In the genomic region with DNA sequence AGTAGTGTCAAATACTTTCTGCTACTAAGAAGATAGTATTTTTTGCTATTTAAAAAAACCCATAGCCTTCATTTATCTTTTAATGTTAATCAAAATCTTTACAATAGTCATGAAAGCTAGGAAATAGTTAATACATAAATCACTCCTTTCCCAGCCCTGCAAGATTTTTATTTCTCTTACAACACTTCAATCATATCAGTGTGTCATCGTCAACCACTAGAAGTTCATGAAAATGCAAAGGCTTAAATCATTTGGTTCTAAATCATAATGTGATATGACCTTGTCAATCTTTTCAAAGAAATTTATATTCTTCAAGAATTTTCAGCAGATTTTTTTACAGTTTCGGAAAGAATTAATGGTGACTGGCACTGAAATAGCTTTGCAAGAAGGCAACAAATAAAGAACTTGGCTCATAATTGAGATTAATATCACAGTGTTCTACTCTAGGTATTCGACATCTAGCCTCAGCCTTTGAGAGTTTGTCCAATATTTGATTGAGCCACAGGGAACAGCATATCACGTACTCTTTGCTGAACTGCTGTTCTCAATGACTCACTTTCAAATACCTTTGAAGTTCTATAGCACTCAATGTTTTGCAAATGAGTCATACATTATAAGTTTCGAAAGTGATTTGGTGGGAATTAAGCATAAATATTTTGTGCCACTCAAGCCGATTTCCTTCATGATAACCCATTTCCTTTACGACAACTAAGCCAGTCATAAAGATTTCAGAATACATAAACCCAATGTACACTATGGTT, we compare ENCODE assay signal across 11 cellular contexts.
A peak's percentile ranks its signal among the peaks of the same experiment; 100 is the strongest.
DNase-seq lines count a peak whose midpoint lies in the region; ATAC-seq, FAIRE-seq and TF ChIP-seq lines count a peak whose summit lies in the region.
"Had no signal": no experiment of that assay in that cellular context is flagged by ENCODE, and none has a peak within 500 bp of the region (broad histone marks: within the 10 kb centered on the region; RNA-seq: fewer than 3 reads in every experiment).

No MANE protein-coding gene starts in this region.

- TF ChIP-seq CTCF in Panc1 (IDR thresholded peaks at IDR 0.05) (no peak), endothelial cell of umbilical vein (IDR thresholded peaks at IDR 0.05; ENCODE audit: extremely low read depth in 1 of 2, insufficient read depth in 1 of 2, low read depth in 1 of 2, low read length in 2 of 2) (no peak), neural cell (IDR thresholded peaks at IDR 0.05; ENCODE audit: poor library complexity, severe bottlenecking) (no peak)

- BruUV-seq in Panc1 (replicated peaks; lab: Mats Ljungman, UMichigan) (no TSS peak), endothelial cell of umbilical vein (replicated peaks; lab: Mats Ljungman, UMichigan) (TSS peak; percentile 55)

- H3K27me3 ChIP-seq in Panc1 (ENCODE audit: control insufficient read depth, insufficient read depth, low read length) (no peaks in the 10 kb centered on the region), endothelial cell of umbilical vein (ENCODE audit: control insufficient read depth in 2 of 2, insufficient read depth in 2 of 2, low read length in 2 of 2) (no peaks in the 10 kb centered on the region), neural cell (ENCODE audit: insufficient read depth, low read depth, low read length) (no peaks in the 10 kb centered on the region), GM23248 (replicated peaks; ENCODE audit: insufficient read depth) (no peaks in the 10 kb centered on the region)

- no peaks in the 10 kb centered on the region for H4K20me1 ChIP-seq in endothelial cell of umbilical vein (replicated peaks; ENCODE audit: control insufficient read depth, extremely low read depth, insufficient read depth, low read length)
- no peaks in the 10 kb centered on the region for H4K20me1 ChIP-seq in neural cell (ENCODE audit: insufficient read depth)
- H4K20me1 ChIP-seq in GM23248 (ENCODE audit: insufficient read depth), result no peaks in the 10 kb centered on the region

- peak; percentile 12 for TF ChIP-seq RAD21 in neural cell (conservative IDR thresholded peaks at IDR 0.05)

- TF ChIP-seq POLR2A in endothelial cell of umbilical vein (IDR thresholded peaks at IDR 0.05; ENCODE audit: low read depth, low read length), result no peak

- no peak overlapping the region for H3K4me3 ChIP-seq in Panc1 (ENCODE audit: low read depth in 2 of 2, low read length in 2 of 2)
- H3K4me3 ChIP-seq in endothelial cell of umbilical vein (replicated peaks in 1 of 3; ENCODE audit: insufficient read depth in 1 of 3, low read depth in 1 of 3, low read length in 3 of 3), result no peak overlapping the region
- no peak overlapping the region for H3K4me3 ChIP-seq in neural cell (ENCODE audit: low read length)
- H3K4me3 ChIP-seq in GM23248, result no peak overlapping the region

- in situ Hi-C loops in Panc1 (cut with HindIII; ENCODE audit: low pct_unique_long_range_greater_than_20kb, low sequenced_read_pairs) (no loop called here), GM23248 (cut with MboI) (no loop called here)

- H3F3A ChIP-seq in neural cell (ENCODE audit: insufficient read depth, low read length, poor library complexity, severe bottlenecking) (no peaks in the 10 kb centered on the region), GM23248 (ENCODE audit: insufficient read depth) (no peaks in the 10 kb centered on the region)

- dilution Hi-C loops in endothelial cell of umbilical vein (cut with MboI; ENCODE audit: extremely low pct_ligation_motif_present, low sequenced_read_pairs), result no loop called here

- intact Hi-C loops in Panc1 (cut with micrococcal nuclease; ENCODE audit: unreplicated experiment), result loop anchor here (10.0 kb wide), 1 partner anchor 222 kb away; no protein-coding TSS in a partner anchor
- intact Hi-C loops in endothelial cell of umbilical vein (cut with micrococcal nuclease), result loop anchor here (1.0 to 2.0 kb wide), 3 partner anchors 74 to 195 kb away; no protein-coding TSS in a partner anchor

- H2AFZ ChIP-seq in endothelial cell of umbilical vein (ENCODE audit: low read depth, low read length) (no peak overlapping the region), neural cell (ENCODE audit: low read depth, low read length) (no peak overlapping the region), GM23248 (no peak overlapping the region)

- CTCF ChIA-PET in Panc1 (lab: Charles Lee) (no interaction called here), endothelial cell of umbilical vein (lab: Charles Lee) (interaction anchor here (0.7 to 1.9 kb wide), 7 partner anchors 9 to 88 kb away, joined by 3 to 4 read pairs (median 3); no protein-coding TSS in a partner anchor)

- peak overlapping the region; percentile 70 for H3K4me2 ChIP-seq in endothelial cell of umbilical vein (ENCODE audit: insufficient read depth, low read length)
- H3K4me2 ChIP-seq in neural cell (ENCODE audit: low read length), result no peak overlapping the region
- H3K4me2 ChIP-seq in GM23248 (ENCODE audit: unreplicated experiment), result no peak overlapping the region

- 32 to 42% methylated on average over 7 of the region's 7 CpGs for WGBS in GM23248 (ENCODE audit: low coverage in 1 of 2, low lambda C conversion rate in 2 of 2, missing lambda C conversion rate in 2 of 2), 2 experiments

- no peaks in the 10 kb centered on the region for H3K79me2 ChIP-seq in endothelial cell of umbilical vein (ENCODE audit: control insufficient read depth, insufficient read depth, low read length)
- no peaks in the 10 kb centered on the region for H3K79me2 ChIP-seq in neural cell (replicated peaks; ENCODE audit: insufficient read depth, low read length)
- H3K79me2 ChIP-seq in GM23248 (ENCODE audit: insufficient read depth), result no peaks in the 10 kb centered on the region

- H3K36me3 ChIP-seq in Panc1 (ENCODE audit: control insufficient read depth, insufficient read depth, low read length) (no peaks in the 10 kb centered on the region), endothelial cell of umbilical vein (ENCODE audit: control insufficient read depth in 2 of 2, extremely low read depth in 1 of 2, insufficient read depth in 2 of 2, low read length in 2 of 2) (no peaks in the 10 kb centered on the region), neural cell (ENCODE audit: insufficient read depth, low read length) (no peaks in the 10 kb centered on the region), GM23248 (ENCODE audit: low read depth) (no peaks in the 10 kb centered on the region)

- no peaks in the 10 kb centered on the region for H3K9me1 ChIP-seq in endothelial cell of umbilical vein (replicated peaks; ENCODE audit: control insufficient read depth, extremely low read depth, insufficient read depth, low read length)

- H3K9ac ChIP-seq in endothelial cell of umbilical vein (replicated peaks; ENCODE audit: extremely low read depth, insufficient read depth, low read length), result peak overlapping the region; percentile 9
- H3K9ac ChIP-seq in neural cell (ENCODE audit: low read length), result no peak overlapping the region
- no peak overlapping the region for H3K9ac ChIP-seq in GM23248

- H3K27ac ChIP-seq in Panc1 (ENCODE audit: low read length) (peak overlapping the region; percentile 78), endothelial cell of umbilical vein (ENCODE audit: insufficient read depth, low read depth, low read length) (peak overlapping the region; percentile 68), neural cell (ENCODE audit: low read length) (peak overlapping the region; percentile 60), GM23248 (no peak overlapping the region)

- TF ChIP-seq EP300 in neural cell (conservative IDR thresholded peaks at IDR 0.05; ENCODE audit: poor library complexity, severe bottlenecking), result peak; percentile 54

- DNase-seq in ELR (ENCODE audit: low read depth), result peak; percentile 87
- peak; percentile 35 for DNase-seq in Panc1 (ENCODE audit: low read depth, low spot score)
- peak; percentile 71 for DNase-seq in endothelial cell of umbilical vein (ENCODE audit: low read depth, low spot score)
- no peak for DNase-seq in GM23248
- DNase-seq in 8988T, result no peak
- DNase-seq in activated effector memory CD4-positive, alpha-beta T cell treated with anti-CD3 and anti-CD28 coated beads, Interleukin-2, amount 50 U/mL, for 16 hours, result no peak
- DNase-seq: erythroblast, GF-D8, Karpas-422 had no signal

- ATAC-seq in Panc1 (peak; percentile 100), GM18868 (IDR thresholded peaks at IDR 0.05; ENCODE audit: unreplicated experiment) (no peak)

- H3K4me1 ChIP-seq in Panc1 (ENCODE audit: control insufficient read depth, insufficient read depth, low read length) (no peaks in the 10 kb centered on the region), endothelial cell of umbilical vein (ENCODE audit: control insufficient read depth, extremely low read depth, insufficient read depth, low read length) (peaks cover 26% of the 10 kb centered on the region), GM23248 (ENCODE audit: insufficient read depth) (no peaks in the 10 kb centered on the region)

- POLR2A ChIA-PET in Panc1 (lab: Charles Lee) (no interaction called here), endothelial cell of umbilical vein (lab: Charles Lee) (no interaction called here)

- H3K9me2 ChIP-seq in neural cell (ENCODE audit: insufficient read depth, low read length) (no peaks in the 10 kb centered on the region), GM23248 (ENCODE audit: insufficient read depth) (no peaks in the 10 kb centered on the region)

- H3K9me3 ChIP-seq in Panc1 (ENCODE audit: control insufficient read depth, insufficient read depth, low read depth, low read length), result no peaks in the 10 kb centered on the region
- no peaks in the 10 kb centered on the region for H3K9me3 ChIP-seq in endothelial cell of umbilical vein (replicated peaks; ENCODE audit: control insufficient read depth, insufficient read depth, low read length)
- H3K9me3 ChIP-seq in neural cell (ENCODE audit: low read length), result peaks cover 5% of the 10 kb centered on the region
- no peaks in the 10 kb centered on the region for H3K9me3 ChIP-seq in GM23248 (ENCODE audit: low read depth)

- peak; percentile 93 for FAIRE-seq in endothelial cell of umbilical vein (lab: Jason Lieb, UNC)

TF ChIP-seq in endothelial cell of umbilical vein, 7 proteins besides CTCF, POLR2A, EP300 and RAD21 (continues in another document):
- TF ChIP-seq EZH2 (IDR thresholded peaks at IDR 0.05; ENCODE audit: borderline replicate concordance, low read depth, low read length, severe bottlenecking) (no peak), JUN (IDR thresholded peaks at IDR 0.05; ENCODE audit: borderline replicate concordance, insufficient read depth, insufficient read length, low read depth) (peak; percentile 88), GATA2 (IDR thresholded peaks at IDR 0.05; ENCODE audit: insufficient read depth, insufficient read length, low read depth, low read length) (peak; percentile 81), FOS (IDR thresholded peaks at IDR 0.05; ENCODE audit: borderline replicate concordance, insufficient read depth, low read length) (peak; percentile 96)

TF ChIP-seq in neural cell, 6 proteins besides CTCF, POLR2A, EP300 and RAD21 (continues in another document):
- no peak for TF ChIP-seq POLR2AphosphoS5 (IDR thresholded peaks at IDR 0.05)
- no peak for TF ChIP-seq MXI1 (conservative IDR thresholded peaks at IDR 0.05; ENCODE audit: poor library complexity, severe bottlenecking)
- TF ChIP-seq TAF1 (IDR thresholded peaks at IDR 0.05; ENCODE audit: low read depth), result no peak
- no peak for TF ChIP-seq EZH2 (IDR thresholded peaks at IDR 0.05; ENCODE audit: borderline replicate concordance, insufficient read depth, low read length, poor library complexity, severe bottlenecking)

Comparison
In these comparisons a context has a peak if more than half of its experiments do, and no peak if none do; other contexts are left out.
1. DNase-seq: peak in ELR (single experiment), Panc1 (single experiment) and endothelial cell of umbilical vein (single experiment); none in GM23248 (single experiment), 8988T (single experiment) and activated effector memory CD4-positive, alpha-beta T cell treated with anti-CD3 and anti-CD28 coated beads, Interleukin-2, amount 50 U/mL, for 16 hours (single experiment).